In genomic region chr5:82719368-82719767, GRCh38 we compare ENCODE assay signal across 13 cellular contexts.
DNase-seq lines count a peak whose midpoint lies in the region; ATAC-seq and TF ChIP-seq lines count a peak whose summit lies in the region.
"Had no signal": no experiment of that assay in that cellular context is flagged by ENCODE, and none has a peak within 500 bp of the region (broad histone marks: within the 10 kb centered on the region; RNA-seq: fewer than 3 reads in every experiment).

No MANE protein-coding gene starts in this region.

- H3K4me1 Mint-ChIP-seq in Calu3 (ENCODE audit: low read depth, unreplicated experiment), result peaks cover 17% of the 10 kb centered on the region

- no peak for TF ChIP-seq CTCF in Calu3 (IDR thresholded peaks at IDR 0.05; ENCODE audit: unreplicated experiment)
- TF ChIP-seq CTCF in choroid plexus epithelial cell (conservative IDR thresholded peaks at IDR 0.05; ENCODE audit: low read depth, low read length), result no peak
- TF ChIP-seq CTCF in thyroid gland (IDR thresholded peaks at IDR 0.05), result no peak

- 58 to 77% methylated on average over 1 of the region's 1 CpG for WGBS in thyroid gland, 2 donors

- no TSS peak for BruUV-seq in Calu3 (replicated peaks; lab: Mats Ljungman, UMichigan)

- no peak for TF ChIP-seq POLR2A in thyroid gland (IDR thresholded peaks at IDR 0.05)

- CTCF ChIA-PET in Calu3 (lab: Charles Lee), result no interaction called here

- no peaks in the 10 kb centered on the region for H3K9me3 ChIP-seq in thyroid gland
- H3K9me3 ChIP-seq: pancreas had no signal

- no peaks in the 10 kb centered on the region for H3K36me3 ChIP-seq in thyroid gland
- H3K36me3 ChIP-seq: BLaER1 treated with 17β-estradiol and CSF1 and Interleukin-3, amounts not matched to agents 10 nM and 100 nM; pancreas had no signal

- no peak overlapping the region for H3K4me3 ChIP-seq in choroid plexus epithelial cell (ENCODE audit: low read depth, low read length)
- no peak overlapping the region for H3K4me3 ChIP-seq in thyroid gland (replicated peaks in 1 of 3)
- H3K4me3 ChIP-seq: BLaER1 treated with 17β-estradiol and CSF1 and Interleukin-3, amounts not matched to agents 10 nM and 100 nM; pancreas had no signal

- no peak for DNase-seq in Calu3
- DNase-seq in choroid plexus epithelial cell (ENCODE audit: low read depth), result peak; percentile 47
- no peak for DNase-seq in NK-92 treated with Interleukin-12 subunit alpha and Interleukin-12 subunit beta, amount 100 ng/mL, for 24 hours (lab: John Stamatoyannopoulos, UW)
- no peak for DNase-seq in thyroid gland
- DNase-seq: anterior cingulate cortex, NCI-H1092, pancreas had no signal

- intact Hi-C loops in Calu3 (cut with micrococcal nuclease; ENCODE audit: unreplicated experiment) (no loop called here), thyroid gland (cut with DNase I) (no loop called here)

- no peaks in the 10 kb centered on the region for H3K27me3 Mint-ChIP-seq in Calu3 (ENCODE audit: unreplicated experiment)

- ATAC-seq in GM19468 (IDR thresholded peaks at IDR 0.05; ENCODE audit: extremely low read depth, unreplicated experiment), result peak; percentile 65
- ATAC-seq in HG03520 (IDR thresholded peaks at IDR 0.05; ENCODE audit: unreplicated experiment), result peak; percentile 93
- ATAC-seq in HG02763 (IDR thresholded peaks at IDR 0.05; ENCODE audit: unreplicated experiment), result no peak
- no peak for ATAC-seq in GM21367 (IDR thresholded peaks at IDR 0.05; ENCODE audit: unreplicated experiment)

- no peaks in the 10 kb centered on the region for H3K27me3 ChIP-seq in thyroid gland
- H3K27me3 ChIP-seq: BLaER1 treated with 17β-estradiol and CSF1 and Interleukin-3, amounts not matched to agents 10 nM and 100 nM; pancreas had no signal

- H3K36me3 Mint-ChIP-seq in Calu3 (ENCODE audit: insufficient read depth, unreplicated experiment), result no peaks in the 10 kb centered on the region

- no peak overlapping the region for H3K4me3 Mint-ChIP-seq in Calu3 (ENCODE audit: low read depth, unreplicated experiment)
- H3K4me3 Mint-ChIP-seq: T-helper 1 cell treated with Interleukin-12 subunit alpha and Interleukin-12 subunit beta and Interleukin-4 antibody, amounts not matched to agents 30 μg/mL and 1 μg/mL, for 36 hours had no signal

- no peak overlapping the region for H3K27ac ChIP-seq in thyroid gland
- H3K27ac ChIP-seq: BLaER1 treated with 17β-estradiol and CSF1 and Interleukin-3, amounts not matched to agents 10 nM and 100 nM; pancreas had no signal

- no peaks in the 10 kb centered on the region for H3K9me3 Mint-ChIP-seq in Calu3 (ENCODE audit: low read depth, unreplicated experiment)
- H3K9me3 Mint-ChIP-seq: T-helper 1 cell treated with Interleukin-12 subunit alpha and Interleukin-12 subunit beta and Interleukin-4 antibody, amounts not matched to agents 30 μg/mL and 1 μg/mL, for 36 hours had no signal

- no peaks in the 10 kb centered on the region for H3K4me1 ChIP-seq in thyroid gland
- H3K4me1 ChIP-seq: pancreas had no signal

- peak overlapping the region; percentile 30 for H3K27ac Mint-ChIP-seq in Calu3 (ENCODE audit: unreplicated experiment)
- H3K27ac Mint-ChIP-seq: T-helper 1 cell treated with Interleukin-12 subunit alpha and Interleukin-12 subunit beta and Interleukin-4 antibody, amounts not matched to agents 30 μg/mL and 1 μg/mL, for 36 hours had no signal

Comparison
In these comparisons a context has a peak if more than half of its experiments do, and no peak if none do; other contexts are left out.
1. ATAC-seq: peak in GM19468 (single experiment) and HG03520 (single experiment); none in HG02763 (single experiment) and GM21367 (single experiment).